ENCODE assay signal across 10 cellular contexts in genomic region chrX:7987160-7987992, GRCh38.
DNase-seq lines count a peak whose midpoint lies in the region; ATAC-seq and TF ChIP-seq lines count a peak whose summit lies in the region.
"Had no signal": no experiment of that assay in that cellular context is flagged by ENCODE, and none has a peak within 500 bp of the region (broad histone marks: within the 10 kb centered on the region; RNA-seq: fewer than 3 reads in every experiment).

No MANE protein-coding gene starts in this region.

- no peak overlapping the region for H3K4me3 Mint-ChIP-seq in nephron
- H3K4me3 Mint-ChIP-seq: activated naive CD8-positive, alpha-beta T cell treated with anti-CD3 and anti-CD28 coated beads for 36 hours had no signal

- H3K27ac Mint-ChIP-seq in nephron, result peak overlapping the region; percentile 76 to 81 (median 79)
- H3K27ac Mint-ChIP-seq: activated naive CD8-positive, alpha-beta T cell treated with anti-CD3 and anti-CD28 coated beads for 36 hours had no signal

- no peaks in the 10 kb centered on the region for H3K36me3 Mint-ChIP-seq in nephron (ENCODE audit: low read depth)
- H3K36me3 Mint-ChIP-seq: activated naive CD8-positive, alpha-beta T cell treated with anti-CD3 and anti-CD28 coated beads for 36 hours had no signal

- ATAC-seq in GM18907 (IDR thresholded peaks at IDR 0.05; ENCODE audit: unreplicated experiment) (peak; percentile 44), HG03025 (IDR thresholded peaks at IDR 0.05; ENCODE audit: low FRiP score, unreplicated experiment) (peak; percentile 49)

- no peak for TF ChIP-seq CTCF in nephron (IDR thresholded peaks at IDR 0.05; ENCODE audit: unreplicated experiment in 3 of 3)

- peaks cover 51% of the 10 kb centered on the region for H3K4me1 Mint-ChIP-seq in nephron
- H3K4me1 Mint-ChIP-seq: activated naive CD8-positive, alpha-beta T cell treated with anti-CD3 and anti-CD28 coated beads for 36 hours had no signal

- peaks cover 2% of the 10 kb centered on the region for H3K9me3 Mint-ChIP-seq in nephron
- H3K9me3 Mint-ChIP-seq: activated naive CD8-positive, alpha-beta T cell treated with anti-CD3 and anti-CD28 coated beads for 36 hours had no signal

- DNase-seq in RPMI7951 (ENCODE audit: low read depth), result peak; percentile 11
- no peak for DNase-seq in stimulated activated CD4-positive, alpha-beta T cell treated with anti-CD3 and anti-CD28 coated beads, Interleukin-4, amount 100 ng/mL, for 24 hours
- DNase-seq in NCI-H2171 (lab: John Stamatoyannopoulos, UW), result no peak
- no peak for DNase-seq in KG1 (lab: John Stamatoyannopoulos, UW)
- DNase-seq in stimulated activated CD4-positive, alpha-beta T cell treated with anti-CD3 and anti-CD28 coated beads, Interleukin-4, amount 100 ng/mL, for 1 hour, result no peak
- DNase-seq: activated naive CD8-positive, alpha-beta T cell treated with anti-CD3 and anti-CD28 coated beads for 36 hours; erythroblast had no signal

- H3K27me3 Mint-ChIP-seq in nephron (ENCODE audit: low read depth), result no peaks in the 10 kb centered on the region
- H3K27me3 Mint-ChIP-seq: activated naive CD8-positive, alpha-beta T cell treated with anti-CD3 and anti-CD28 coated beads for 36 hours had no signal
